ENCODE assay signal across 18 cellular contexts in genomic region chr4:7772708-7773385, GRCh38.
DNase-seq lines count a peak whose midpoint lies in the region; ATAC-seq lines count a peak whose summit lies in the region.
"Had no signal": no experiment of that assay in that cellular context is flagged by ENCODE, and none has a peak within 500 bp of the region (broad histone marks: within the 10 kb centered on the region; RNA-seq: fewer than 3 reads in every experiment).

No MANE protein-coding gene starts in this region.

- DNase-seq in H7, result peak; percentile 85
- no peak for DNase-seq in left lobe of liver (ENCODE audit: low spot score)
- DNase-seq in sciatic nerve (ENCODE audit: low spot score), result peak; percentile 83
- DNase-seq in HCEC 1CT, result no peak
- no peak for DNase-seq in NCI-H526 (lab: John Stamatoyannopoulos, UW)
- no peak for DNase-seq in activated CD8-positive, alpha-beta memory T cell treated with anti-CD3 and anti-CD28 coated beads for 24 hours
- DNase-seq: activated CD4-positive, alpha-beta T cell treated with anti-CD3 and anti-CD28 coated beads for 4 hours; GF-D8; KBM-7; NCI-H2081; nucleus accumbens; stimulated activated CD4-positive, alpha-beta T cell treated with anti-CD3 and anti-CD28 coated beads, Interleukin-4, amount 100 ng/mL, for 24 hours; T-helper 1 cell had no signal

- WGBS in esophagus, 2 donors, result 58 to 74% methylated on average over 31 of the region's 31 CpGs

- H3K27me3 ChIP-seq in H7 (ENCODE audit: control insufficient read depth, insufficient read depth, low read length) (no peaks in the 10 kb centered on the region), esophagus (ENCODE audit: control insufficient read depth in 1 of 2, insufficient read depth in 2 of 2, low read length in 2 of 2) (no peaks in the 10 kb centered on the region)

- H3K9me3 ChIP-seq in esophagus (ENCODE audit: control insufficient read depth in 2 of 2, insufficient read depth in 1 of 2, low read depth in 1 of 2, low read length in 1 of 2), result no peaks in the 10 kb centered on the region

- H3K36me3 ChIP-seq in H7 (replicated peaks; ENCODE audit: control insufficient read depth, insufficient read depth, low read length) (peaks cover 3% of the 10 kb centered on the region), esophagus (ENCODE audit: control insufficient read depth in 2 of 2, insufficient read depth in 2 of 2, low read length in 1 of 2) (peaks cover 9 to 22% of the 10 kb centered on the region in 2 donors)

- H3K4me1 ChIP-seq in esophagus (ENCODE audit: control insufficient read depth in 2 of 2, insufficient read depth in 2 of 2, low read length in 1 of 2), result no peaks in the 10 kb centered on the region

- peak; percentile 47 for ATAC-seq in left lobe of liver
- peak; percentile 91 for ATAC-seq in sciatic nerve
- no peak for ATAC-seq in HG02884 (IDR thresholded peaks at IDR 0.05; ENCODE audit: unreplicated experiment)
- ATAC-seq: activated T-helper 17 cell treated with anti-CD3 and anti-CD28 coated beads, Interleukin-2, amount 50 U/mL, for 72 hours; esophagus mucosa had no signal

- H3K27ac ChIP-seq in esophagus (ENCODE audit: low read depth in 2 of 2, low read length in 1 of 2), result peak overlapping the region; percentile 4 to 45
- H3K27ac ChIP-seq: C4-2B had no signal

- H3K4me3 ChIP-seq in H7 (ENCODE audit: insufficient read depth, low read depth, low read length) (no peak overlapping the region), esophagus (ENCODE audit: low read depth in 1 of 2, low read length in 2 of 2) (no peak overlapping the region)

- intact Hi-C loops in sciatic nerve (cut with DNase I), result no loop called here

Comparison
In these comparisons a context has a peak if more than half of its experiments do, and no peak if none do; other contexts are left out.
1. DNase-seq: peak in H7 (single experiment) and sciatic nerve (single experiment); none in left lobe of liver (single experiment), HCEC 1CT (single experiment), NCI-H526 (0 of 2) and activated CD8-positive, alpha-beta memory T cell treated with anti-CD3 and anti-CD28 coated beads for 24 hours (single experiment).